10 cellular contexts compared by ENCODE assay signal in the genomic region with DNA sequence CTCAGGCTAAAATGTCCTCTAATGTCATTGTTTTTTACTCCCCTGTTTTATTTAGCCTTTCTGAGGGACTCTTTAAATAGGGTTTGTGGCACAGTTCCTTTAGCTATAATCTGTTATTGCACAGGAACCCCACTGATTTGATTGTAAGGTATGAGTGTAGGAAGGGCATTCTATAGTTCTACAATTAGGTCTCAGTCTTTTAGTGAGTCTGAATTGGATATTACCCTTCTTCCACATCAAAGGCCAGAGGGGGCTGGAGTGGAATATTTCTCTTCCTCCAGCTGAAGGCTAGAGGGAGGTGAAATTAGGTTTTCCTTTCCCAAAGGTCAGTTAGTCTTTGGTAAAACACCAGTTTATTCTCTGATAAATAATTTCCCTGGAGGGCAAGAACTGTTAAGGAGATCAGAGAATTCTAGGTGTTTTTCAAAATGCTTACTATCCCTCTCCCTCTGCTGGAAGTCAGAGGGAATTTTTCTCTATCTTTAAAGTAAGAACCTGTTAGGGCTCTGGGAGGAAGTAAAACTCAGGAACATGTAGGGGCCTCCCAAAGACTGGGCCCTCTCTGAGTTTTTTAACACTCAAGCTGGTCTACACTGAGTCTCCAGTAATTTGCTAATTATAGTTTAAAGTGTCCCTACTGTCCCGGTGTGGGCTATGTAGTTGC.
A peak's percentile ranks its signal among the peaks of the same experiment; 100 is the strongest.
DNase-seq lines count a peak whose midpoint lies in the region; ATAC-seq, FAIRE-seq and TF ChIP-seq lines count a peak whose summit lies in the region.
"Had no signal": no experiment of that assay in that cellular context is flagged by ENCODE, and none has a peak within 500 bp of the region (broad histone marks: within the 10 kb centered on the region; RNA-seq: fewer than 3 reads in every experiment).

No MANE protein-coding gene starts in this region.

- no peaks in the 10 kb centered on the region for H3K36me3 Mint-ChIP-seq in HFFc6 (ENCODE audit: low read depth)
- H3K36me3 Mint-ChIP-seq in WTC11: no peaks in the 10 kb centered on the region

- POLR2A ChIA-PET in WTC11 (lab: Charles Lee): no interaction called here

- intact Hi-C loops in kidney (cut with DNase I): no loop called here

- no peak overlapping the region for H3K9ac ChIP-seq in kidney (ENCODE audit: low read length in 2 of 2)

- ATAC-seq in WTC11 (peak; percentile 93), HG02678 (IDR thresholded peaks at IDR 0.05; ENCODE audit: unreplicated experiment) (no peak)

- H3K4me1 Mint-ChIP-seq in HFFc6 (ENCODE audit: low read depth): peaks cover 9% of the 10 kb centered on the region; the same call in 1 of the 2 replicates
- peaks cover 6% of the 10 kb centered on the region; the same call in 1 of the 2 replicates for H3K4me1 Mint-ChIP-seq in WTC11

- H3K4me3 Mint-ChIP-seq in HFFc6: no peak overlapping the region
- no peak overlapping the region for H3K4me3 Mint-ChIP-seq in WTC11

- H3K27ac ChIP-seq in kidney (ENCODE audit: low read depth in 2 of 2, low read length in 2 of 2) (no peak overlapping the region), WERI-Rb-1 (no peak overlapping the region), substantia nigra (ENCODE audit: low read depth, low read length, poor library complexity, severe bottlenecking) (no peak overlapping the region)
- H3K27ac ChIP-seq: pancreas had no signal

- no peaks in the 10 kb centered on the region for H3K4me1 ChIP-seq in kidney (ENCODE audit: control insufficient read depth in 1 of 2, insufficient read depth in 1 of 2, low read depth in 1 of 2, low read length in 2 of 2)
- H3K4me1 ChIP-seq: pancreas had no signal

- no peaks in the 10 kb centered on the region for H3K9me3 ChIP-seq in kidney (ENCODE audit: control insufficient read depth in 1 of 2, low read length in 2 of 2)
- H3K9me3 ChIP-seq in WERI-Rb-1 (ENCODE audit: severe bottlenecking): no peaks in the 10 kb centered on the region
- H3K9me3 ChIP-seq: pancreas had no signal

- H3K27me3 Mint-ChIP-seq in HFFc6 (ENCODE audit: insufficient read depth): no peaks in the 10 kb centered on the region
- H3K27me3 Mint-ChIP-seq in WTC11 (ENCODE audit: low read depth): no peaks in the 10 kb centered on the region

- H3K27ac Mint-ChIP-seq in HFFc6 (no peak overlapping the region), WTC11 (peak overlapping the region; percentile 85; the same call in 1 of the 2 replicates)

- H3K4me3 ChIP-seq in AG09309 (ENCODE audit: control insufficient read depth, low read depth, low read length): no peak overlapping the region
- H3K4me3 ChIP-seq in kidney (ENCODE audit: low read length in 2 of 2): no peak overlapping the region
- H3K4me3 ChIP-seq in WERI-Rb-1 (ENCODE audit: low read depth, low read length): no peak overlapping the region
- H3K4me3 ChIP-seq: pancreas had no signal

- no peaks in the 10 kb centered on the region for H3K27me3 ChIP-seq in WERI-Rb-1 (ENCODE audit: insufficient read depth, low read depth, severe bottlenecking)
- H3K27me3 ChIP-seq: pancreas had no signal

- TF ChIP-seq CTCF in AG09309 (IDR thresholded peaks at IDR 0.05; ENCODE audit: control insufficient read depth, insufficient read depth, low read depth, low read length, missing control alignments): peak; percentile 59
- peak; percentile 82 for TF ChIP-seq CTCF in HFFc6 (IDR thresholded peaks at IDR 0.05)
- peak; percentile 33; the same call in 1 of the 2 replicates for TF ChIP-seq CTCF in WTC11 (IDR thresholded peaks at IDR 0.05)
- TF ChIP-seq CTCF in kidney (IDR thresholded peaks at IDR 0.05; ENCODE audit: borderline replicate concordance, extremely low read depth, insufficient read depth): peak; percentile 37
- TF ChIP-seq CTCF in WERI-Rb-1 (IDR thresholded peaks at IDR 0.05; ENCODE audit: low read depth, low read length): no peak

- no peak for DNase-seq in AG09309 (ENCODE audit: low read depth)
- DNase-seq in HFFc6: peak; percentile 34
- DNase-seq in WTC11 (ENCODE audit: low spot score): no peak
- no peak for DNase-seq in kidney
- DNase-seq in hypothalamus (lab: John Stamatoyannopoulos, UW): no peak
- DNase-seq in WERI-Rb-1: no peak
- DNase-seq in substantia nigra (lab: John Stamatoyannopoulos, UW): no peak
- DNase-seq: activated effector memory CD4-positive, alpha-beta T cell treated with anti-CD3 and anti-CD28 coated beads, Interleukin-2, amount 50 U/mL, for 16 hours; pancreas had no signal

- H3K9me3 Mint-ChIP-seq in HFFc6 (no peaks in the 10 kb centered on the region), WTC11 (peaks cover 3% of the 10 kb centered on the region; the same call in 1 of the 2 replicates)

- no peak for FAIRE-seq in kidney (lab: Jason Lieb, UNC)
- FAIRE-seq: pancreas had no signal

- CTCF ChIA-PET in WTC11 (lab: Charles Lee): interaction anchor here (1.3 kb wide), 1 partner anchor 176 kb away, joined by 4 read pairs; the partner anchor contains the start of gene ZNHIT6

- H3K36me3 ChIP-seq in kidney (ENCODE audit: control insufficient read depth in 1 of 2, insufficient read depth in 2 of 2, low read length in 2 of 2) (no peaks in the 10 kb centered on the region), WERI-Rb-1 (no peaks in the 10 kb centered on the region)
- H3K36me3 ChIP-seq: pancreas had no signal

TF ChIP-seq in WTC11, 78 proteins besides CTCF, POLR2A, EP300 and RAD21:
- TF ChIP-seq IRF1 (CRISPR knock-in tag; IDR thresholded peaks at IDR 0.05): no peak
- no peak for TF ChIP-seq IRF2 (CRISPR knock-in tag; IDR thresholded peaks at IDR 0.05; ENCODE audit: borderline replicate concordance, low read depth)
- no peak for TF ChIP-seq ZNF317 (CRISPR knock-in tag; IDR thresholded peaks at IDR 0.05; ENCODE audit: borderline replicate concordance, low read depth)
- TF ChIP-seq ZNF396 (CRISPR knock-in tag; IDR thresholded peaks at IDR 0.05; ENCODE audit: borderline replicate concordance): no peak
- no peak for TF ChIP-seq TEAD1 (CRISPR knock-in tag; IDR thresholded peaks at IDR 0.05)
- TF ChIP-seq ESRRA (CRISPR knock-in tag; IDR thresholded peaks at IDR 0.05; ENCODE audit: borderline replicate concordance): no peak
- TF ChIP-seq FOXP1 (CRISPR knock-in tag; IDR thresholded peaks at IDR 0.05; ENCODE audit: borderline replicate concordance): no peak
- TF ChIP-seq, protein P1, sequence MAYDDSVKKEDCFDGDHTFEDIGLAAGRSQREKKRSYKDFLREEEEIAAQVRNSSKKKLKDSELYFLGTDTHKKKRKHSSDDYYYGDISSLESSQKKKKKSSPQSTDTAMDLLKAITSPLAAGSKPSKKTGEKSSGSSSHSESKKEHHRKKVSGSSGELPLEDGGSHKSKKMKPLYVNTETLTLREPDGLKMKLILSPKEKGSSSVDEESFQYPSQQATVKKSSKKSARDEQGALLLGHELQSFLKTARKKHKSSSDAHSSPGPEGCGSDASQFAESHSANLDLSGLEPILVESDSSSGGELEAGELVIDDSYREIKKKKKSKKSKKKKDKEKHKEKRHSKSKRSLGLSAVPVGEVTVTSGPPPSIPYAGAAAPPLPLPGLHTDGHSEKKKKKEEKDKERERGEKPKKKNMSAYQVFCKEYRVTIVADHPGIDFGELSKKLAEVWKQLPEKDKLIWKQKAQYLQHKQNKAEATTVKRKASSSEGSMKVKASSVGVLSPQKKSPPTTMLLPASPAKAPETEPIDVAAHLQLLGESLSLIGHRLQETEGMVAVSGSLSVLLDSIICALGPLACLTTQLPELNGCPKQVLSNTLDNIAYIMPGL (CRISPR knock-in tag; IDR thresholded peaks at IDR 0.05): no peak
- no peak for TF ChIP-seq JUN (CRISPR knock-in tag; IDR thresholded peaks at IDR 0.05)
- TF ChIP-seq EMX1 (CRISPR knock-in tag; IDR thresholded peaks at IDR 0.05): no peak
